Comparison of ENCODE assay signal across 16 cellular contexts in genomic region chr1:41368801-41369200, GRCh38. TPM values are rescaled to one million over a fixed set of nuclear protein-coding genes. Genes with fewer than 3 reads are reported as not detected.
DNase-seq lines count a peak whose midpoint lies in the region; ATAC-seq and TF ChIP-seq lines count a peak whose summit lies in the region.
"Had no signal": no experiment of that assay in that cellular context is flagged by ENCODE, and none has a peak within 500 bp of the region (broad histone marks: within the 10 kb centered on the region; RNA-seq: fewer than 3 reads in every experiment).

No MANE protein-coding gene starts in this region.

- peaks cover 7% of the 10 kb centered on the region for H3K4me1 Mint-ChIP-seq in CD4-positive, alpha-beta T cell (ENCODE audit: low read depth)
- H3K4me1 Mint-ChIP-seq in glutamatergic neuron (ENCODE audit: low read depth, unreplicated experiment), result peaks cover 46% of the 10 kb centered on the region

- H3K9ac ChIP-seq in KMS-11, result no peak overlapping the region; the same call in 1 of the 2 replicates

- POLR2A ChIA-PET in CD4-positive, alpha-beta T cell (lab: Charles Lee), result no interaction called here

- H3K4me1 ChIP-seq in KMS-11 (ENCODE audit: low read depth, poor library complexity, severe bottlenecking), result peaks cover 88% of the 10 kb centered on the region
- H3K4me1 ChIP-seq in ascending aorta, result peaks cover 7 to 19% of the 10 kb centered on the region in 2 donors

- no peak overlapping the region for H3K27ac Mint-ChIP-seq in CD4-positive, alpha-beta T cell
- no peak overlapping the region for H3K27ac Mint-ChIP-seq in glutamatergic neuron (ENCODE audit: unreplicated experiment)

- no peak overlapping the region for H3K4me3 ChIP-seq in KMS-11 (IDR thresholded peaks at IDR 0.05; ENCODE audit: insufficient read depth, low read depth, low read length)
- H3K4me3 ChIP-seq in ascending aorta, result no peak overlapping the region

- peaks cover 61% of the 10 kb centered on the region for H3K27me3 Mint-ChIP-seq in CD4-positive, alpha-beta T cell
- peaks cover 20% of the 10 kb centered on the region for H3K27me3 Mint-ChIP-seq in glutamatergic neuron (ENCODE audit: unreplicated experiment)

- TF ChIP-seq CTCF in CD4-positive, alpha-beta T cell (IDR thresholded peaks at IDR 0.05), result no peak
- no peak for TF ChIP-seq CTCF in KMS-11 (conservative IDR thresholded peaks at IDR 0.05; ENCODE audit: low read depth, low read length)
- no peak for TF ChIP-seq CTCF in glutamatergic neuron (IDR thresholded peaks at IDR 0.05; ENCODE audit: partially characterized antibody, unreplicated experiment)
- no peak for TF ChIP-seq CTCF in ascending aorta (IDR thresholded peaks at IDR 0.05)

- no peaks in the 10 kb centered on the region for H3K36me3 ChIP-seq in KMS-11 (ENCODE audit: insufficient read depth)
- H3K36me3 ChIP-seq in ascending aorta, result no peaks in the 10 kb centered on the region

- no peaks in the 10 kb centered on the region for H3K9me3 Mint-ChIP-seq in CD4-positive, alpha-beta T cell
- H3K9me3 Mint-ChIP-seq in glutamatergic neuron (ENCODE audit: unreplicated experiment), result peaks cover 6% of the 10 kb centered on the region
- H3K9me3 Mint-ChIP-seq: CD8-positive, alpha-beta memory T cell had no signal

- H3K27ac ChIP-seq in CD4-positive, alpha-beta T cell (ENCODE audit: low read depth, low read length), result no peak overlapping the region
- no peak overlapping the region; the same call in 1 of the 2 replicates for H3K27ac ChIP-seq in KMS-11
- H3K27ac ChIP-seq in ascending aorta, result no peak overlapping the region

- H3K27me3 ChIP-seq in CD4-positive, alpha-beta T cell (ENCODE audit: control insufficient read depth, insufficient read depth, low read length), result peaks cover 48% of the 10 kb centered on the region
- H3K27me3 ChIP-seq in KMS-11 (ENCODE audit: insufficient read depth, low read depth), result no peaks in the 10 kb centered on the region
- no peaks in the 10 kb centered on the region for H3K27me3 ChIP-seq in ascending aorta

- H3K4me3 Mint-ChIP-seq in CD4-positive, alpha-beta T cell, result peak overlapping the region; percentile 38
- H3K4me3 Mint-ChIP-seq in glutamatergic neuron (ENCODE audit: unreplicated experiment), result peak overlapping the region; percentile 59

- H4K20me1 ChIP-seq in KMS-11 (ENCODE audit: insufficient read depth), result no peaks in the 10 kb centered on the region

- H3K79me2 ChIP-seq in KMS-11 (ENCODE audit: insufficient read depth, low read depth), result peaks cover 28% of the 10 kb centered on the region; the same call in 1 of the 2 replicates

- CTCF ChIA-PET in CD4-positive, alpha-beta T cell (lab: Charles Lee), result no interaction called here

- H3K9me3 ChIP-seq in CD4-positive, alpha-beta T cell (ENCODE audit: control insufficient read depth, low read length), result no peaks in the 10 kb centered on the region
- no peaks in the 10 kb centered on the region for H3K9me3 ChIP-seq in ascending aorta

- DNase-seq in CD4-positive, alpha-beta T cell, result no peak
- DNase-seq in glutamatergic neuron, result no peak
- DNase-seq in retina, result peak; percentile 6
- DNase-seq in ascending aorta (ENCODE audit: low spot score in 2 of 2), result no peak
- no peak for DNase-seq in DMS79 treated with DMSO at 0.1 percent for 48 hours (lab: John Stamatoyannopoulos, UW)
- no peak for DNase-seq in hypothalamus (lab: John Stamatoyannopoulos, UW)
- DNase-seq: ACHN; AML-193; CD8-positive, alpha-beta memory T cell; GF-D8; MV-4-11; NCI-H1417 treated with DMSO at 0.1 percent for 48 hours; NCI-H1930; NCI-H446 treated with DMSO at 0.1 percent for 48 hours; SW 1271 had no signal

- H3K36me3 Mint-ChIP-seq in CD4-positive, alpha-beta T cell (ENCODE audit: low read depth), result no peaks in the 10 kb centered on the region
- H3K36me3 Mint-ChIP-seq in glutamatergic neuron (ENCODE audit: unreplicated experiment), result no peaks in the 10 kb centered on the region
- H3K36me3 Mint-ChIP-seq: CD8-positive, alpha-beta memory T cell had no signal

- intact Hi-C loops in CD4-positive, alpha-beta T cell (cut with DNase I, micrococcal nuclease), result loop anchor here in 1 of 2 experiments (10.0 kb wide), 4 partner anchors 296 to 1806 kb away; partner anchors contain the start of genes CFAP57, EBNA1BP2 and YBX1
- intact Hi-C loops in ascending aorta (cut with DNase I), result loop anchor here (10.0 kb wide), 4 partner anchors 324 to 1204 kb away; partner anchors contain the start of gene RLF

- peak overlapping the region; percentile 99 for H3K4me2 ChIP-seq in KMS-11

- no peak overlapping the region for H2AFZ ChIP-seq in KMS-11 (ENCODE audit: low read depth)

- no peak for ATAC-seq in CD4-positive, alpha-beta T cell (ENCODE audit: poor library complexity)

RNA-seq across cellular contexts. Expression of gene FOXO6, which starts 7.6 kb away (rescaled TPM):
- total RNA-seq in CD4-positive, alpha-beta T cell, result 1 to 10 TPM; 1.2 to 2.2 TPM
- total RNA-seq in glutamatergic neuron (ENCODE audit: unreplicated experiment), result 11.7 TPM
- 5.7 TPM for total RNA-seq in ascending aorta
